Comparison of ENCODE assay signal across 7 cellular contexts in the genomic region with DNA sequence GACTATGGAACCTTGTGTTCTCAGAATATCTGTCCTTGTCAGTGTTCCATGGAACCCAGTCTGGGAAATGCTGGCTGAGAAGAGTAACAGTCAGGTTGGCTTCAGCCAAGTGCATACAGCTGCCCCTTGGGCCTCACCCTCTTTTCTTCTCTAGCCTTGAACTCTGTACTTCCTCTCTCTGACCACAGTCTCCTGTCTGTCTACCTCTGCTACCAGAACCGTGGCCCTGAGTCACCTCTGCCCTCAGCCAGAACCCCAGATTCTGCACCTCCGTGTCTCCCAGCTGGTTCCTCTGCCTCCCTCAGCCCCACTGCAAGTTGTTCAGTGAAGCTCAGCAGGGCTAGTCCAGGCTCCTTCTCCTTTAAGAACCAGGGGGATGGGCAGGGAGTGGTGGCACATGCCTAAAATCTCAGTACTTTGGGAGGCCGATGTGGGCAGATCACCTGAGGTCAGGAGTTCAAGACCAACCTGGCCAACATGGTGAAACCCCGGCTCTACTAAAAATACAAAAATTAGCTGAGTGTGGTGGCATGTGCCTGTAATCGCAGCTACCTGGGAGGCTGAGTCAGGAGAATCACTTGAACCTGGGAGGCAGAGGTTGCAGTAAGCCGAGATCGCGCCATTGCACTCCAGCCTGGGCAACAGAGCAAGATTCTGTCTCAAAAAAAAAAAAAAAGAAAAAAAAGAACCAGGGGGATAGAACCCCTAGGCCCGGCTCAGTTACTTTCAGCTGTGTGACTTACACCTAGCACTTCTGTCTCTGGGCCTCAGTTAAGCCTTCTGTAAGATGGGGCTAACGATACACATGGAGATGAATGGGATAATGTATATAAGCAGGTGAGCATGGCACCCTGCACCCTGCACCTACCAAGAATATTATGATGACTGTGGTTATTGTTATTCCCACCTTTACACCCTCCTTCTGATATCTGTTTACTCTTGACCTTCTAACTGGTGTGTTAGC. TPM values are rescaled to one million over a fixed set of nuclear protein-coding genes. Genes with fewer than 3 reads are reported as not detected.
A peak's percentile ranks its signal among the peaks of the same experiment; 100 is the strongest.
DNase-seq lines count a peak whose midpoint lies in the region; ATAC-seq and FAIRE-seq lines count a peak whose summit lies in the region.

No MANE protein-coding gene starts in this region.

- intact Hi-C loops in posterior cingulate gyrus (cut with DNase I), result loop anchor here (2.0 kb wide), 1 partner anchor 59 kb away; the partner anchor contains the start of gene IRAK2

- DNase-seq in GM19239 (ENCODE audit: insufficient read length, low spot score) (peak; percentile 58), SKM-1 treated with dmso at 0.1 percent for 144 hours (lab: John Stamatoyannopoulos, UW; ENCODE audit: unreplicated experiment) (peak; percentile 94), NCI-H1417 treated with DMSO at 0.1 percent for 48 hours (lab: John Stamatoyannopoulos, UW) (no peak), posterior cingulate gyrus (no peak), NCI-H187 treated with DMSO at 0.1 percent for 48 hours (lab: John Stamatoyannopoulos, UW) (no peak)

- peak; percentile 87 for FAIRE-seq in GM19239 (lab: Jason Lieb, UNC)

- ATAC-seq in HG02943 (IDR thresholded peaks at IDR 0.05; ENCODE audit: low read depth, unreplicated experiment) (peak; percentile 68), esophagus mucosa (peak; percentile 57)

RNA-seq across cellular contexts. Expression of gene TATDN2, which starts 24.3 kb away (rescaled TPM):
- 16.9 TPM for total RNA-seq in esophagus mucosa

RNA-seq across cellular contexts. Expression of gene IRAK2, which starts 59.2 kb away (rescaled TPM):
- total RNA-seq in esophagus mucosa, result 6.0 TPM

Comparison
In these comparisons a context has a peak if more than half of its experiments do, and no peak if none do; other contexts are left out.
1. DNase-seq: peak in GM19239 (single experiment) and SKM-1 treated with dmso at 0.1 percent for 144 hours (single experiment); none in NCI-H1417 treated with DMSO at 0.1 percent for 48 hours (single experiment), posterior cingulate gyrus (0 of 10) and NCI-H187 treated with DMSO at 0.1 percent for 48 hours (single experiment).